In the genomic region with DNA sequence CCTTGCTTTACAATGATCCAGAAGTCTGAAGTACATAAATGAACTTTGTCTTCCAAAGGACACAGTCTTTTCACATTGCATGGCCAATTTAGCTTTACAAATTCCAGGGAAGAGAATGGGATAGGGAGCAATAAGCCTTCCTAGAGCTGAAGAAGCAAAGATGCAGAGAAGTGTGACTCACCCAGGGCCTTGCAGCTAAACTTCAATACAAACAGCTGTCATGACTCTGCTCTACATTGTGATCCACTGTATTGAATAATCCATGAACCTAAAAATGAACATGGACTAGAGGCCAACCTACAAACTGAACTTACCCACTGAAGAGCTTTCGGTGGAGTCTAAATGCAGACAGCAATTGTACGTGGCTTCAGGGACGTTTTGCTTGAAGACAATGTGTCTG, we compare ENCODE assay signal across 16 cellular contexts.
"Had no signal": no experiment of that assay in that cellular context is flagged by ENCODE, and none has a peak within 500 bp of the region (broad histone marks: within the 10 kb centered on the region; RNA-seq: fewer than 3 reads in every experiment).

No MANE protein-coding gene starts in this region.

- H3K27ac ChIP-seq: esophagus squamous epithelium, left ventricle myocardium inferior, tibial nerve, uterus had no signal

- DNase-seq: activated CD4-positive, alpha-beta T cell treated with anti-CD3 and anti-CD28 coated beads, Interleukin-2, amount 10 ng/mL, durations not matched to agents 7 days and 5 days; activated CD8-positive, alpha-beta memory T cell treated with anti-CD3 and anti-CD28 coated beads, Interleukin-2, amount 50 U/mL, for 4 hours; activated naive CD4-positive, alpha-beta T cell treated with anti-CD3 and anti-CD28 coated beads for 36 hours; activated T-cell treated with anti-CD3 and anti-CD28 coated beads, Interleukin-2, amount 50 U/mL, for 4 hours; anterior cingulate cortex; effector memory CD4-positive, alpha-beta T cell; esophagus squamous epithelium; hypothalamus; left ventricle myocardium inferior; mammary epithelial cell; nephron progenitor cell; stimulated activated CD4-positive, alpha-beta T cell treated with anti-CD3 and anti-CD28 coated beads, Interleukin-2, amount 100 ng/mL, for 24 hours; stimulated activated naive CD8-positive, alpha-beta T cell treated with anti-CD3 and anti-CD28 coated beads, Interleukin-15, Interleukin-2, amounts not matched to agents 100 U/mL and 50 U/mL, for 24 hours; uterus had no signal

- H3K4me3 ChIP-seq: esophagus squamous epithelium, left ventricle myocardium inferior, tibial nerve, uterus had no signal

- H3K4me1 ChIP-seq: esophagus squamous epithelium, left ventricle myocardium inferior, tibial nerve, uterus had no signal

- ATAC-seq: activated CD4-positive, CD25-positive, alpha-beta regulatory T cell treated with anti-CD3 and anti-CD28 coated beads, Interleukin-2, amount 50 U/mL, for 24 hours; activated T-cell treated with anti-CD3 and anti-CD28 coated beads, Interleukin-2, amount 50 U/mL, for 4 hours; stimulated activated naive CD8-positive, alpha-beta T cell treated with anti-CD3 and anti-CD28 coated beads, Interleukin-15, Interleukin-2, amounts not matched to agents 100 U/mL and 50 U/mL, for 24 hours had no signal

- H3K9me3 ChIP-seq: esophagus squamous epithelium, left ventricle myocardium inferior, tibial nerve, uterus had no signal

- H3K27me3 ChIP-seq: esophagus squamous epithelium, tibial nerve, uterus had no signal

- H3K36me3 ChIP-seq: esophagus squamous epithelium, left ventricle myocardium inferior, tibial nerve, uterus had no signal
